In the genomic region with DNA sequence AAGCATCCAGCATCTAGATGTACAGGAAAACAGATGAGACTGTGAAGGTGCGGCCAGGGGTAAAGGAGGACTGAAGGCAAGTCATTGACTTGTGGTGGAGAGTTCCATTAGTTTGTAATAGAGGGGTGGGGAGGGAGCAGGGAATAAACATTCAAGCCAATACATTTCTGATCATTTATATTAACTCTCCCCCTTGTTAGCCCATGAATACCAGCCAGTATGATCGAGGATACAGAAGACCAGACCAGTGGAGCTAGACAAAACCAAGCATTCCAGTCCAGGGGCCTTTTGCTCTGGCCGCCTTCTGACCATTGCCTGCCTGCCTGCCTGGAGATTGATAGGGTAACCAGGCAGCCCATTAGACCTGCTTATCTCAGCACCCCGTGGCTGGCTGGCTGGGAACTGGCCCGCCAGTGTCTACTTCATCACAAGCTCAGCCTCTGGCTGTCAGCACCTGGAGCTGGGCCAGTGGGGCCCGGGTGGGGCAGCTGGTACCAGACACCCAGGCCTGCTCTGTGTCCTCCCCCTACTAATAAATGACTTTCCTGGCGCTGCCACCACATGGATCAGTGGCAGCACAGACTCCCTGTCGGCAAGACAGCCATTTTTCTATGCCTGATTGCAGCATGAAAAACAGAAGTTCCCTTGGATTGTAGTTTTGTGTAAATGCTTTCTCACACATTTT, we compare ENCODE assay signal across 10 cellular contexts.
DNase-seq lines count a peak whose midpoint lies in the region; ATAC-seq, FAIRE-seq and TF ChIP-seq lines count a peak whose summit lies in the region.
"Had no signal": no experiment of that assay in that cellular context is flagged by ENCODE, and none has a peak within 500 bp of the region (broad histone marks: within the 10 kb centered on the region; RNA-seq: fewer than 3 reads in every experiment).

No MANE protein-coding gene starts in this region.

- no peak overlapping the region for H2AFZ ChIP-seq in H1 (ENCODE audit: low read length)

- POLR2A ChIA-PET in H1 (lab: Charles Lee; ENCODE audit: partially characterized antibody) = no interaction called here

- no peak overlapping the region for H3K9ac ChIP-seq in H1 (replicated peaks in 1 of 4; ENCODE audit: extremely low read depth in 1 of 4, low read depth in 3 of 4, low read length in 3 of 4)

- H3K79me1 ChIP-seq in H1 (ENCODE audit: low read depth, low read length) = no peaks in the 10 kb centered on the region

- CTCF ChIA-PET in H1 (lab: Charles Lee; ENCODE audit: partially characterized antibody) = interaction anchor here (0.7 to 14.9 kb wide), 19 partner anchors 25 to 560 kb away, joined by 3 to 221 read pairs (median 4); no protein-coding TSS in a partner anchor

- H3K4me3 ChIP-seq in H1 (ENCODE audit: extremely low read depth in 1 of 4, insufficient read depth in 2 of 4, low read depth in 3 of 4, low read length in 4 of 4) (no peak overlapping the region), mucosa of descending colon (no peak overlapping the region)
- H3K4me3 ChIP-seq: ovary had no signal

- no peaks in the 10 kb centered on the region for H3K79me2 ChIP-seq in H1 (ENCODE audit: control insufficient read depth in 1 of 2, insufficient read depth in 2 of 2, low read length in 2 of 2)

- TF ChIP-seq POLR2A in H1 (IDR thresholded peaks at IDR 0.05; ENCODE audit: control extremely low read depth in 1 of 2, low read depth in 2 of 2, low read length in 2 of 2) = no peak

- H3K4me3 Mint-ChIP-seq in chondrocyte (ENCODE audit: unreplicated experiment) = no peak overlapping the region
- H3K4me3 Mint-ChIP-seq: B cell had no signal

- DNase-seq in COR-L47 (lab: John Stamatoyannopoulos, UW) (peak; percentile 25), NCI-H2081 (lab: John Stamatoyannopoulos, UW) (peak; percentile 73 to 89), H1 (ENCODE audit: low read depth in 1 of 2, low spot score in 2 of 2) (no peak), mucosa of descending colon (no peak), chondrocyte (ENCODE audit: low spot score) (no peak), NOMO-1 treated with dmso at 0.1 percent for 144 hours (lab: John Stamatoyannopoulos, UW; ENCODE audit: unreplicated experiment) (no peak)

- no peak overlapping the region for H2BK120ac ChIP-seq in H1 (replicated peaks; ENCODE audit: low read depth, low read length)

- no peak overlapping the region for H2BK15ac ChIP-seq in H1 (ENCODE audit: low read length)

- H3K27ac ChIP-seq in H1 (ENCODE audit: low read depth, low read length) = no peak overlapping the region
- H3K27ac ChIP-seq: ovary had no signal

- H2AK5ac ChIP-seq in H1 (ENCODE audit: low read depth, low read length) = no peak overlapping the region

- H3K56ac ChIP-seq in H1 (replicated peaks; ENCODE audit: insufficient read length, low read depth, low read length) = no peak overlapping the region

- no peaks in the 10 kb centered on the region; the same call in 1 of the 2 replicates for H3K23me2 ChIP-seq in H1 (ENCODE audit: low read depth, low read length)

- TF ChIP-seq CTCF in H1 (IDR thresholded peaks at IDR 0.05; ENCODE audit: control extremely low read depth in 1 of 3, insufficient read depth in 1 of 3, low read depth in 1 of 3, low read length in 3 of 3) = no peak
- no peak for TF ChIP-seq CTCF in mucosa of descending colon (IDR thresholded peaks at IDR 0.05)
- TF ChIP-seq CTCF in chondrocyte (IDR thresholded peaks at IDR 0.05) = no peak

- H2BK20ac ChIP-seq in H1 (ENCODE audit: low read length) = 0 out of 2 replicates have a peak overlapping the region, but pooled peaks have one; percentile 52

- FAIRE-seq in H1 (lab: Jason Lieb, UNC) = no peak

- WGBS in H1 (ENCODE audit: extremely low coverage in 1 of 2, insufficient coverage in 1 of 2, insufficient read length in 1 of 2, insufficient replicate concordance in 2 of 2, low coverage in 1 of 2, low lambda C conversion rate in 2 of 2, missing lambda C conversion rate in 1 of 2), 2 experiments = 90% methylated on average over 8 of the region's 8 CpGs; no CpG with 5 or more reads in 1 of the 2 experiments

- peak overlapping the region; percentile 43; the same call in 1 of the 2 replicates for H4K8ac ChIP-seq in H1 (ENCODE audit: extremely low read depth, insufficient read depth, low read length)

- intact Hi-C loops in mucosa of descending colon (cut with DNase I, micrococcal nuclease) = loop anchor here in 1 of 2 donors (10.0 kb wide), 1 partner anchor 298 kb away; no protein-coding TSS in a partner anchor

- no peak overlapping the region for H3K23ac ChIP-seq in H1 (ENCODE audit: insufficient read length)

- no peaks in the 10 kb centered on the region for H3K36me3 ChIP-seq in H1 (ENCODE audit: control insufficient read depth in 2 of 4, insufficient read depth in 4 of 4, low read length in 3 of 4)
- no peaks in the 10 kb centered on the region for H3K36me3 ChIP-seq in mucosa of descending colon (ENCODE audit: low read depth)
- H3K36me3 ChIP-seq: ovary had no signal

- no peaks in the 10 kb centered on the region for H3K36me3 Mint-ChIP-seq in chondrocyte (ENCODE audit: low read depth)

- H3K18ac ChIP-seq in H1 (ENCODE audit: extremely low read depth, low read length) = no peak overlapping the region

- no peaks in the 10 kb centered on the region for H3K27me3 ChIP-seq in H1 (replicated peaks in 1 of 4; ENCODE audit: control insufficient read depth in 3 of 4, extremely low read depth in 1 of 4, insufficient read depth in 3 of 4, low read length in 3 of 4)
- H3K27me3 ChIP-seq: ovary had no signal

- H4K91ac ChIP-seq in H1 (replicated peaks; ENCODE audit: insufficient read length, low read length) = no peak overlapping the region

- no peaks in the 10 kb centered on the region for H4K20me1 ChIP-seq in H1 (replicated peaks in 1 of 2; ENCODE audit: control insufficient read depth in 1 of 2, insufficient read depth in 2 of 2, low read length in 2 of 2)

- peaks cover 6% of the 10 kb centered on the region for H3K27me3 Mint-ChIP-seq in chondrocyte (ENCODE audit: low read depth)

- no peak for TF ChIP-seq EP300 in H1 (IDR thresholded peaks at IDR 0.05; ENCODE audit: borderline replicate concordance in 1 of 2, low read depth in 2 of 2, low read length in 2 of 2)

- H2BK12ac ChIP-seq in H1 (ENCODE audit: low read depth, low read length) = no peak overlapping the region; the same call in 1 of the 2 replicates

- TF ChIP-seq RAD21 in H1 (IDR thresholded peaks at IDR 0.05 in 1 of 2, conservative IDR thresholded peaks at IDR 0.05 in 1 of 2; ENCODE audit: low read depth in 2 of 2, low read length in 2 of 2) = no peak; a peak in 1 of 4 replicates

- no peak overlapping the region for H3K4ac ChIP-seq in H1 (replicated peaks; ENCODE audit: insufficient read length, low read depth, low read length)

- no peak overlapping the region for H4K5ac ChIP-seq in H1 (ENCODE audit: insufficient read length, low read depth, low read length)

- H3K4me1 ChIP-seq in H1 (replicated peaks in 1 of 4; ENCODE audit: control insufficient read depth in 3 of 4, insufficient read depth in 4 of 4, low read length in 3 of 4) (peaks cover 0 to 10% (median 2%) of the 10 kb centered on the region in 4 experiments; a peak in 2 of 7 replicates), mucosa of descending colon (ENCODE audit: low read depth) (no peaks in the 10 kb centered on the region)

- no peak overlapping the region for H2BK5ac ChIP-seq in H1 (ENCODE audit: low read depth, low read length)

- H3K9me3 ChIP-seq in H1 (ENCODE audit: insufficient read depth in 2 of 2, low read depth in 1 of 2, low read length in 1 of 2) (no peaks in the 10 kb centered on the region), mucosa of descending colon (no peaks in the 10 kb centered on the region)
- H3K9me3 ChIP-seq: ovary had no signal

- no peaks in the 10 kb centered on the region for H3K9me3 Mint-ChIP-seq in chondrocyte (ENCODE audit: low read depth)

- no peak overlapping the region for H3K4me2 ChIP-seq in H1 (ENCODE audit: insufficient read depth in 1 of 2, low read depth in 2 of 2, low read length in 2 of 2)

- H3K14ac ChIP-seq in H1 (ENCODE audit: insufficient read length) = no peak overlapping the region

- H3K4me1 Mint-ChIP-seq in chondrocyte (ENCODE audit: low read depth) = peaks cover 2% of the 10 kb centered on the region

- H3K27ac Mint-ChIP-seq in chondrocyte (ENCODE audit: unreplicated experiment) = no peak overlapping the region
- H3K27ac Mint-ChIP-seq: B cell had no signal

- ATAC-seq in mucosa of descending colon (peak; percentile 33), GM21447 (IDR thresholded peaks at IDR 0.05; ENCODE audit: unreplicated experiment) (no peak), HG02678 (IDR thresholded peaks at IDR 0.05; ENCODE audit: unreplicated experiment) (no peak)

TF ChIP-seq in H1, 55 proteins besides CTCF, POLR2A, EP300 and RAD21:
- TF ChIP-seq CEBPB (IDR thresholded peaks at IDR 0.05; ENCODE audit: low read depth, low read length) (no peak), RBBP5 (IDR thresholded peaks at IDR 0.05; ENCODE audit: borderline replicate concordance, low read depth, low read length) (no peak), SP4 (IDR thresholded peaks at IDR 0.05; ENCODE audit: low read length) (no peak), SP1 (IDR thresholded peaks at IDR 0.05; ENCODE audit: low read depth, low read length) (no peak)

Comparison
In these comparisons a context has a peak if more than half of its experiments do, and no peak if none do; other contexts are left out.
1. DNase-seq: peak in COR-L47 (single experiment) and NCI-H2081 (2 of 2); none in H1 (0 of 2), mucosa of descending colon (0 of 3), chondrocyte (single experiment) and NOMO-1 treated with dmso at 0.1 percent for 144 hours (single experiment).